ENCODE assay signal across 16 cellular contexts in the genomic region with DNA sequence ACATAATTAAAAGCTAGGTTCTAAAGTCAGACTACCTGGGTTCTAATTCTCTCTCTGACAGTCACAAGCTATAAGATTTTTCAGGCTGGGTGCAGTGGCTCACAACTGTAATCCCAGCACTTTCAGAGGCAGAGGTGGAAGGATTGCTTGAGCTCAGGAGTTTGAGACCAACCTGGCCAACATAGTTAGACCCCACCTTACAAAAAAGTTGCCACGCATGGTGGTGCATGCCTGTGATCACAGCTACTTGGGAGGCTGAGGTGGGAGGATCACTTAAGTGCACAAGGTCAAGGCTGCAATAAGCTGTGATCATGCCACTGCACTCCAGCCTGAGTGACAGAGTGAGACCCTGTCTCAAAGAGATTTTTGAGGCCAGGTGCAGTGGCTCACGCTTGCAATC. TPM values are rescaled to one million over a fixed set of nuclear protein-coding genes. Genes with fewer than 3 reads are reported as not detected.
DNase-seq lines count a peak whose midpoint lies in the region; ATAC-seq, FAIRE-seq and TF ChIP-seq lines count a peak whose summit lies in the region.
"Had no signal": no experiment of that assay in that cellular context is flagged by ENCODE, and none has a peak within 500 bp of the region (broad histone marks: within the 10 kb centered on the region; RNA-seq: fewer than 3 reads in every experiment).

No MANE protein-coding gene starts in this region.

- intact Hi-C loops in activated CD8-positive, alpha-beta T cell treated with anti-CD3 and anti-CD28 coated beads for 36 hours (cut with micrococcal nuclease), result no loop called here

- H3K36me3 Mint-ChIP-seq in activated CD8-positive, alpha-beta T cell treated with anti-CD3 and anti-CD28 coated beads, Interleukin-2, amount 10 ng/mL, durations not matched to agents 7 days and 5 days (ENCODE audit: low read depth), result peaks cover 64% of the 10 kb centered on the region
- peaks cover 83% of the 10 kb centered on the region for H3K36me3 Mint-ChIP-seq in activated CD8-positive, alpha-beta T cell treated with anti-CD3 and anti-CD28 coated beads for 36 hours (ENCODE audit: low read depth)
- H3K36me3 Mint-ChIP-seq in stimulated activated naive CD8-positive, alpha-beta T cell treated with anti-CD3 and anti-CD28 coated beads, Interleukin-15, Interleukin-2, amounts not matched to agents 100 ng/mL and 50 ng/mL, for 24 hours (ENCODE audit: low read depth), result peaks cover 80% of the 10 kb centered on the region
- H3K36me3 Mint-ChIP-seq in naive B cell, result peaks cover 10 to 39% of the 10 kb centered on the region in 2 donors

- ATAC-seq in activated CD8-positive, alpha-beta T cell treated with anti-CD3 and anti-CD28 coated beads, Interleukin-2, amount 10 ng/mL, durations not matched to agents 7 days and 5 days, result no peak
- ATAC-seq in activated CD8-positive, alpha-beta T cell treated with anti-CD3 and anti-CD28 coated beads for 36 hours, result no peak
- no peak for ATAC-seq in stimulated activated naive CD8-positive, alpha-beta T cell treated with anti-CD3 and anti-CD28 coated beads, Interleukin-15, Interleukin-2, amounts not matched to agents 100 U/mL and 50 U/mL, for 24 hours
- ATAC-seq in naive B cell (ENCODE audit: low read depth in 2 of 2), result no peak

- H3K9me3 Mint-ChIP-seq in activated CD8-positive, alpha-beta T cell treated with anti-CD3 and anti-CD28 coated beads, Interleukin-2, amount 10 ng/mL, durations not matched to agents 7 days and 5 days (ENCODE audit: insufficient read depth), result no peaks in the 10 kb centered on the region
- H3K9me3 Mint-ChIP-seq in activated CD8-positive, alpha-beta T cell treated with anti-CD3 and anti-CD28 coated beads for 36 hours, result no peaks in the 10 kb centered on the region
- H3K9me3 Mint-ChIP-seq in stimulated activated naive CD8-positive, alpha-beta T cell treated with anti-CD3 and anti-CD28 coated beads, Interleukin-15, Interleukin-2, amounts not matched to agents 100 ng/mL and 50 ng/mL, for 24 hours, result no peaks in the 10 kb centered on the region
- H3K9me3 Mint-ChIP-seq in naive B cell, result no peaks in the 10 kb centered on the region
- H3K9me3 Mint-ChIP-seq: CD8-positive, alpha-beta memory T cell had no signal

- H3K27me3 Mint-ChIP-seq in activated CD8-positive, alpha-beta T cell treated with anti-CD3 and anti-CD28 coated beads, Interleukin-2, amount 10 ng/mL, durations not matched to agents 7 days and 5 days (ENCODE audit: low read depth), result no peaks in the 10 kb centered on the region
- no peaks in the 10 kb centered on the region for H3K27me3 Mint-ChIP-seq in activated CD8-positive, alpha-beta T cell treated with anti-CD3 and anti-CD28 coated beads for 36 hours
- no peaks in the 10 kb centered on the region for H3K27me3 Mint-ChIP-seq in stimulated activated naive CD8-positive, alpha-beta T cell treated with anti-CD3 and anti-CD28 coated beads, Interleukin-15, Interleukin-2, amounts not matched to agents 100 ng/mL and 50 ng/mL, for 24 hours
- peaks cover 0 to 3% (median 0%) of the 10 kb centered on the region in 3 donors for H3K27me3 Mint-ChIP-seq in naive B cell

- DNase-seq in activated CD8-positive, alpha-beta T cell treated with anti-CD3 and anti-CD28 coated beads, Interleukin-2, amount 10 ng/mL, durations not matched to agents 7 days and 5 days, result no peak
- DNase-seq in activated CD8-positive, alpha-beta T cell treated with anti-CD3 and anti-CD28 coated beads for 36 hours, result no peak
- no peak for DNase-seq in stimulated activated naive CD8-positive, alpha-beta T cell treated with anti-CD3 and anti-CD28 coated beads, Interleukin-15, Interleukin-2, amounts not matched to agents 100 U/mL and 50 U/mL, for 24 hours
- DNase-seq in naive B cell (peak; percentile 20), ecto neural progenitor cell (ENCODE audit: low spot score) (no peak), D721Med (ENCODE audit: insufficient read length, low spot score) (no peak)
- DNase-seq: 8988T; AML-193; Caco-2; CD8-positive, alpha-beta memory T cell; DMS 273 treated with DMSO at 0.1 percent for 48 hours; HCEC 1CT had no signal

- peaks cover 26% of the 10 kb centered on the region for H3K4me1 Mint-ChIP-seq in activated CD8-positive, alpha-beta T cell treated with anti-CD3 and anti-CD28 coated beads, Interleukin-2, amount 10 ng/mL, durations not matched to agents 7 days and 5 days (ENCODE audit: low read depth)
- peaks cover 28% of the 10 kb centered on the region for H3K4me1 Mint-ChIP-seq in activated CD8-positive, alpha-beta T cell treated with anti-CD3 and anti-CD28 coated beads for 36 hours (ENCODE audit: low read depth)
- H3K4me1 Mint-ChIP-seq in stimulated activated naive CD8-positive, alpha-beta T cell treated with anti-CD3 and anti-CD28 coated beads, Interleukin-15, Interleukin-2, amounts not matched to agents 100 ng/mL and 50 ng/mL, for 24 hours (ENCODE audit: low read depth), result peaks cover 38% of the 10 kb centered on the region
- peaks cover 27 to 40% (median 28%) of the 10 kb centered on the region in 3 donors for H3K4me1 Mint-ChIP-seq in naive B cell

- POLR2A ChIA-PET in activated CD8-positive, alpha-beta T cell treated with anti-CD3 and anti-CD28 coated beads, Interleukin-2, amount 10 ng/mL, durations not matched to agents 7 days and 5 days (lab: Charles Lee), result interaction anchor here (1.6 kb wide), 1 partner anchor 9 kb away, joined by 4 read pairs; no protein-coding TSS in a partner anchor
- POLR2A ChIA-PET in activated CD8-positive, alpha-beta T cell treated with anti-CD3 and anti-CD28 coated beads for 36 hours (lab: Charles Lee), result interaction anchor here (0.7 to 1.6 kb wide), 2 partner anchors 9 to 11 kb away, joined by 3 to 4 read pairs; no protein-coding TSS in a partner anchor

- peak overlapping the region; percentile 34 for H3K27ac Mint-ChIP-seq in activated CD8-positive, alpha-beta T cell treated with anti-CD3 and anti-CD28 coated beads, Interleukin-2, amount 10 ng/mL, durations not matched to agents 7 days and 5 days
- no peak overlapping the region for H3K27ac Mint-ChIP-seq in activated CD8-positive, alpha-beta T cell treated with anti-CD3 and anti-CD28 coated beads for 36 hours
- no peak overlapping the region for H3K27ac Mint-ChIP-seq in stimulated activated naive CD8-positive, alpha-beta T cell treated with anti-CD3 and anti-CD28 coated beads, Interleukin-15, Interleukin-2, amounts not matched to agents 100 ng/mL and 50 ng/mL, for 24 hours
- H3K27ac Mint-ChIP-seq in naive B cell, result peak overlapping the region in 5 of 6 donors; percentile 42 to 100 (median 65)

- no peak overlapping the region for H3K4me3 Mint-ChIP-seq in activated CD8-positive, alpha-beta T cell treated with anti-CD3 and anti-CD28 coated beads, Interleukin-2, amount 10 ng/mL, durations not matched to agents 7 days and 5 days
- no peak overlapping the region for H3K4me3 Mint-ChIP-seq in activated CD8-positive, alpha-beta T cell treated with anti-CD3 and anti-CD28 coated beads for 36 hours
- H3K4me3 Mint-ChIP-seq in stimulated activated naive CD8-positive, alpha-beta T cell treated with anti-CD3 and anti-CD28 coated beads, Interleukin-15, Interleukin-2, amounts not matched to agents 100 ng/mL and 50 ng/mL, for 24 hours, result peak overlapping the region; percentile 23
- H3K4me3 Mint-ChIP-seq in naive B cell, result peak overlapping the region in 3 of 8 donors; percentile 15 to 74 (median 15)

- FAIRE-seq in D721Med (lab: Jason Lieb, UNC), result no peak
- FAIRE-seq: GM18507 had no signal

- TF ChIP-seq CTCF in activated CD8-positive, alpha-beta T cell treated with anti-CD3 and anti-CD28 coated beads for 36 hours (IDR thresholded peaks at IDR 0.05), result no peak
- TF ChIP-seq CTCF in D721Med (IDR thresholded peaks at IDR 0.05; ENCODE audit: insufficient read depth, missing control alignments), result no peak

- CTCF ChIA-PET in activated CD8-positive, alpha-beta T cell treated with anti-CD3 and anti-CD28 coated beads, Interleukin-2, amount 10 ng/mL, durations not matched to agents 7 days and 5 days (lab: Charles Lee), result interaction anchor here (2.3 to 3.5 kb wide), 2 partner anchors 12 to 37 kb away, joined by 17 to 29 read pairs; no protein-coding TSS in a partner anchor
- CTCF ChIA-PET in activated CD8-positive, alpha-beta T cell treated with anti-CD3 and anti-CD28 coated beads for 36 hours (lab: Charles Lee), result interaction anchor here (0.7 to 1.0 kb wide), 3 partner anchors 9 to 37 kb away, joined by 3 to 7 read pairs (median 4); no protein-coding TSS in a partner anchor

RNA-seq across cellular contexts. Expression of a gene that starts 6.0 kb away (rescaled TPM):
- total RNA-seq in activated CD8-positive, alpha-beta T cell treated with anti-CD3 and anti-CD28 coated beads, Interleukin-2, amount 10 ng/mL, durations not matched to agents 7 days and 5 days, result 10 to 100 TPM; 39.0 to 40.7 TPM
- total RNA-seq in activated CD8-positive, alpha-beta T cell treated with anti-CD3 and anti-CD28 coated beads for 36 hours, result 10 to 100 TPM; 80.8 to 81.2 TPM
- polyA plus RNA-seq in naive B cell (ENCODE audit: low read depth in 6 of 6), result 10 to 100 TPM; 13.5 to 79.7 (median 55.3) TPM

RNA-seq across cellular contexts. Expression of a gene that starts 8.0 kb away (rescaled TPM):
- total RNA-seq in activated CD8-positive, alpha-beta T cell treated with anti-CD3 and anti-CD28 coated beads, Interleukin-2, amount 10 ng/mL, durations not matched to agents 7 days and 5 days, result 100 to 1,000 TPM; 196 to 216 TPM
- total RNA-seq in activated CD8-positive, alpha-beta T cell treated with anti-CD3 and anti-CD28 coated beads for 36 hours, result 10 to 100 TPM; 57.1 to 72.0 TPM
- polyA plus RNA-seq in naive B cell (ENCODE audit: low read depth in 6 of 6), result 10 to 100 TPM; 33.8 to 58.5 (median 47.5) TPM
- total RNA-seq: Caco-2, Daoy, H4 had no signal

RNA-seq across cellular contexts. Expression of a gene that starts 13.8 kb away (rescaled TPM):
- total RNA-seq in activated CD8-positive, alpha-beta T cell treated with anti-CD3 and anti-CD28 coated beads, Interleukin-2, amount 10 ng/mL, durations not matched to agents 7 days and 5 days, result under 1 TPM; 0.52 to 0.71 TPM
- total RNA-seq in activated CD8-positive, alpha-beta T cell treated with anti-CD3 and anti-CD28 coated beads for 36 hours, result 1 to 10 TPM in 1 of 2 experiments, under 1 TPM in 1; 0.81 to 1.5 TPM
- 10 to 100 TPM in 2 of 6 donors, 1 to 10 TPM in 4; 3.4 to 28.6 (median 8.3) TPM for polyA plus RNA-seq in naive B cell (ENCODE audit: low read depth in 6 of 6)
- total RNA-seq: Caco-2, Daoy, H4 had no signal

RNA-seq across cellular contexts. Expression of a gene that starts 26.0 kb away (rescaled TPM):
- 1 to 10 TPM in 1 of 2 experiments, under 1 TPM in 1; 0.87 to 1.4 TPM for total RNA-seq in activated CD8-positive, alpha-beta T cell treated with anti-CD3 and anti-CD28 coated beads, Interleukin-2, amount 10 ng/mL, durations not matched to agents 7 days and 5 days
- total RNA-seq in activated CD8-positive, alpha-beta T cell treated with anti-CD3 and anti-CD28 coated beads for 36 hours, result 1 to 10 TPM; 2.0 to 2.1 TPM
- polyA plus RNA-seq in naive B cell (ENCODE audit: low read depth in 6 of 6), result not detected
- polyA plus RNA-seq: CD8-positive, alpha-beta memory T cell had no signal

RNA-seq across cellular contexts. Expression of a gene that starts 37.6 kb away (rescaled TPM):
- total RNA-seq in activated CD8-positive, alpha-beta T cell treated with anti-CD3 and anti-CD28 coated beads, Interleukin-2, amount 10 ng/mL, durations not matched to agents 7 days and 5 days, result 1 to 10 TPM; 1.9 to 2.2 TPM
- 1 to 10 TPM; 1.4 TPM for total RNA-seq in activated CD8-positive, alpha-beta T cell treated with anti-CD3 and anti-CD28 coated beads for 36 hours
- not detected for polyA plus RNA-seq in naive B cell (ENCODE audit: low read depth in 6 of 6)
- polyA plus RNA-seq: CD8-positive, alpha-beta memory T cell had no signal

Comparison
In these comparisons a context has a peak if more than half of its experiments do, and no peak if none do; other contexts are left out.
1. H3K27ac Mint-ChIP-seq: peak in activated CD8-positive, alpha-beta T cell treated with anti-CD3 and anti-CD28 coated beads, Interleukin-2, amount 10 ng/mL, durations not matched to agents 7 days and 5 days (single experiment) and naive B cell (5 of 6); none in activated CD8-positive, alpha-beta T cell treated with anti-CD3 and anti-CD28 coated beads for 36 hours (single experiment) and stimulated activated naive CD8-positive, alpha-beta T cell treated with anti-CD3 and anti-CD28 coated beads, Interleukin-15, Interleukin-2, amounts not matched to agents 100 ng/mL and 50 ng/mL, for 24 hours (single experiment).